Comparison of ENCODE assay signal across 9 cellular contexts in genomic region chr1:68229927-68230812, GRCh38. TPM values are rescaled to one million over a fixed set of nuclear protein-coding genes. Genes with fewer than 3 reads are reported as not detected.
DNase-seq lines count a peak whose midpoint lies in the region; ATAC-seq and TF ChIP-seq lines count a peak whose summit lies in the region.
"Had no signal": no experiment of that assay in that cellular context is flagged by ENCODE, and none has a peak within 500 bp of the region (broad histone marks: within the 10 kb centered on the region; RNA-seq: fewer than 3 reads in every experiment).

No MANE protein-coding gene starts in this region.

- TF ChIP-seq CTCF in heart left ventricle (IDR thresholded peaks at IDR 0.05): no peak
- TF ChIP-seq CTCF in psoas muscle (IDR thresholded peaks at IDR 0.05): no peak
- no peak for TF ChIP-seq CTCF in GM20000 (IDR thresholded peaks at IDR 0.05; ENCODE audit: extremely low read depth, missing control alignments)

- peak overlapping the region in 11 of 12 donors; percentile 20 to 93 (median 82) for H3K27ac ChIP-seq in heart left ventricle
- peak overlapping the region; percentile 39 for H3K27ac ChIP-seq in psoas muscle
- H3K27ac ChIP-seq in substantia nigra (ENCODE audit: low read depth, low read length, poor library complexity, severe bottlenecking): no peak overlapping the region

- DNase-seq in H7 (peak; percentile 33), SK-MEL-5 (ENCODE audit: low read depth, low spot score) (peak; percentile 5), heart left ventricle (peak in 2 of 5 donors; percentile 15 to 34), psoas muscle (no peak), substantia nigra (lab: John Stamatoyannopoulos, UW) (no peak), GM20000 (ENCODE audit: low spot score) (no peak)

- in situ Hi-C loops in SK-MEL-5 (cut with HindIII; ENCODE audit: low pct_unique_long_range_greater_than_20kb, low sequenced_read_pairs): no loop called here

- no peaks in the 10 kb centered on the region for H3K9me3 ChIP-seq in heart left ventricle
- H3K9me3 ChIP-seq in psoas muscle: no peaks in the 10 kb centered on the region

- H3K4me3 ChIP-seq in H7 (ENCODE audit: insufficient read depth, low read depth, low read length) (peak overlapping the region; percentile 85), heart left ventricle (peak overlapping the region; percentile 58 to 93 (median 78)), psoas muscle (peak overlapping the region; percentile 82)

- intact Hi-C loops in heart left ventricle (cut with DNase I) (loop anchor here in 9 of 10 donors (5.0 to 10.0 kb wide), 13 partner anchors 53 to 112 kb away; no protein-coding TSS in a partner anchor), psoas muscle (cut with DNase I) (loop anchor here (5.0 to 10.0 kb wide), 5 partner anchors 53 to 395 kb away; partner anchors contain the start of gene GNG12 (in 1 of the 2))

- no peaks in the 10 kb centered on the region for H3K36me3 ChIP-seq in H7 (replicated peaks; ENCODE audit: control insufficient read depth, insufficient read depth, low read length)
- H3K36me3 ChIP-seq in heart left ventricle: no peaks in the 10 kb centered on the region
- H3K36me3 ChIP-seq in psoas muscle (ENCODE audit: insufficient read depth in 1 of 2, low read depth in 1 of 2): no peaks in the 10 kb centered on the region

- WGBS in heart left ventricle, 4 donors: 28 to 39% (median 32%) methylated on average over 14 of the region's 14 CpGs
- 31 to 46% (median 33%) methylated on average over 14 of the region's 14 CpGs for WGBS in psoas muscle, 3 donors

- peaks cover 69% of the 10 kb centered on the region for H3K27me3 ChIP-seq in H7 (ENCODE audit: control insufficient read depth, insufficient read depth, low read length)
- peaks cover 0 to 11% (median 0%) of the 10 kb centered on the region in 9 donors for H3K27me3 ChIP-seq in heart left ventricle
- no peaks in the 10 kb centered on the region for H3K27me3 ChIP-seq in psoas muscle (ENCODE audit: insufficient read depth in 3 of 3, low read length in 2 of 3)

- TF ChIP-seq POLR2A in heart left ventricle (IDR thresholded peaks at IDR 0.05): no peak

- peaks cover 0 to 40% (median 15%) of the 10 kb centered on the region in 12 donors for H3K4me1 ChIP-seq in heart left ventricle
- peaks cover 8% of the 10 kb centered on the region for H3K4me1 ChIP-seq in psoas muscle

- ATAC-seq in heart left ventricle (peak in 1 of 4 donors; percentile 7), psoas muscle (no peak), GM19023 (IDR thresholded peaks at IDR 0.05; ENCODE audit: unreplicated experiment) (no peak), HG02759 (IDR thresholded peaks at IDR 0.05; ENCODE audit: unreplicated experiment) (no peak)

RNA-seq across cellular contexts. Expression of gene WLS, which starts 2.2 kb away (rescaled TPM):
- total RNA-seq in H7 (2014; rRNA removed; shearing (Covaris generic)): 8.3 and 9.5 TPM in 2 replicates
- total RNA-seq in SK-MEL-5 (2014; rRNA removed; shearing (Covaris generic)): 33.8 and 35.1 TPM in 2 replicates
- 47.4 and 50.3 TPM in 2 replicates for polyA plus RNA-seq in SK-MEL-5 (2015; cell fraction: cytosol; rRNA removed)
- polyA plus RNA-seq in SK-MEL-5 (2015; cell fraction: nucleus; rRNA removed): 16.4 and 25.0 TPM in 2 replicates
- total RNA-seq in heart left ventricle (100 to 1,000 TPM in 6 of 9 donors, 10 to 100 TPM in 3; 78.2 to 115 (median 107) TPM), psoas muscle (10 to 100 TPM; 15.2 to 32.3 (median 17.5) TPM)
- polyA plus RNA-seq in heart left ventricle (10 to 100 TPM; 36.5 to 38.4 TPM), psoas muscle (1 to 10 TPM; 3.1 to 9.0 (median 4.5) TPM)
- total RNA-seq: T-helper 2 cell treated with Interferon-gamma antibody and Interleukin-4, amounts not matched to agents 100 ng/mL and 5 ng/mL, for 36 hours had no signal

Comparison
In these comparisons a context has a peak if more than half of its experiments do, and no peak if none do; other contexts are left out.
1. DNase-seq: peak in H7 (single experiment) and SK-MEL-5 (single experiment); none in psoas muscle (0 of 2), substantia nigra (0 of 49) and GM20000 (single experiment).
2. Peak in every context shown above with its lines, with median percentiles within 50 percentile points of each other: H3K4me3 ChIP-seq.